ENCODE assay signal across 9 cellular contexts in genomic region chr16:9102379-9102778, GRCh38. TPM values are rescaled to one million over a fixed set of nuclear protein-coding genes. Genes with fewer than 3 reads are reported as not detected.
A peak's percentile ranks its signal among the peaks of the same experiment; 100 is the strongest.
DNase-seq lines count a peak whose midpoint lies in the region; ATAC-seq and TF ChIP-seq lines count a peak whose summit lies in the region.
"Had no signal": no experiment of that assay in that cellular context is flagged by ENCODE, and none has a peak within 500 bp of the region (broad histone marks: within the 10 kb centered on the region; RNA-seq: fewer than 3 reads in every experiment).

No MANE protein-coding gene starts in this region.

- peak overlapping the region in 3 of 5 donors; percentile 3 to 29 (median 9) for H3K27ac ChIP-seq in stomach
- no peak overlapping the region for H3K27ac ChIP-seq in WERI-Rb-1

- H3K4me3 ChIP-seq in fibroblast of pulmonary artery (replicated peaks; ENCODE audit: low read depth, low read length) (no peak overlapping the region), stomach (no peak overlapping the region), WERI-Rb-1 (ENCODE audit: low read depth, low read length) (no peak overlapping the region)

- intact Hi-C loops in stomach (cut with DNase I; ENCODE audit: low total_unique reads) = no loop called here

- H3K9me3 ChIP-seq in T-helper 17 cell (ENCODE audit: control insufficient read depth, low read length, poor library complexity, severe bottlenecking) (no peaks in the 10 kb centered on the region), stomach (no peaks in the 10 kb centered on the region), WERI-Rb-1 (ENCODE audit: severe bottlenecking) (no peaks in the 10 kb centered on the region)

- peaks cover 100% of the 10 kb centered on the region for H3K4me1 Mint-ChIP-seq in activated T-cell treated with anti-CD3 and anti-CD28 coated beads, Interleukin-2, amount 50 U/mL, for 72 hours (ENCODE audit: low read depth)
- peaks cover 74% of the 10 kb centered on the region for H3K4me1 Mint-ChIP-seq in T-helper 17 cell

- TF ChIP-seq POLR2A in stomach (IDR thresholded peaks at IDR 0.05) = no peak

- no peak for TF ChIP-seq CTCF in fibroblast of pulmonary artery (IDR thresholded peaks at IDR 0.05; ENCODE audit: low read length, missing control alignments)
- TF ChIP-seq CTCF in stomach (IDR thresholded peaks at IDR 0.05) = no peak
- no peak for TF ChIP-seq CTCF in WERI-Rb-1 (IDR thresholded peaks at IDR 0.05; ENCODE audit: low read depth, low read length)

- H3K36me3 ChIP-seq in stomach = peaks cover 21 to 71% (median 49%) of the 10 kb centered on the region in 4 donors
- peaks cover 99% of the 10 kb centered on the region for H3K36me3 ChIP-seq in WERI-Rb-1

- WGBS in stomach, 5 donors = 35 to 64% (median 52%) methylated on average over 2 of the region's 2 CpGs

- H3K4me3 Mint-ChIP-seq in activated T-cell treated with anti-CD3 and anti-CD28 coated beads, Interleukin-2, amount 50 U/mL, for 72 hours = peak overlapping the region; percentile 58 to 83
- H3K4me3 Mint-ChIP-seq in T-helper 17 cell = peak overlapping the region; percentile 70

- ATAC-seq in activated T-cell treated with anti-CD3 and anti-CD28 coated beads, Interleukin-2, amount 50 U/mL, for 72 hours (replicated peaks in 1 of 2) = no peak
- ATAC-seq in T-helper 17 cell = no peak

- no peaks in the 10 kb centered on the region for H3K27me3 Mint-ChIP-seq in activated T-cell treated with anti-CD3 and anti-CD28 coated beads, Interleukin-2, amount 50 U/mL, for 72 hours (ENCODE audit: low read depth)
- no peaks in the 10 kb centered on the region for H3K27me3 Mint-ChIP-seq in T-helper 17 cell

- no peaks in the 10 kb centered on the region for H3K27me3 ChIP-seq in stomach
- no peaks in the 10 kb centered on the region for H3K27me3 ChIP-seq in WERI-Rb-1 (ENCODE audit: insufficient read depth, low read depth, severe bottlenecking)

- H3K36me3 Mint-ChIP-seq in activated T-cell treated with anti-CD3 and anti-CD28 coated beads, Interleukin-2, amount 50 U/mL, for 72 hours (ENCODE audit: insufficient read depth in 2 of 2) = peaks cover 34 to 76% of the 10 kb centered on the region in 2 donors
- H3K36me3 Mint-ChIP-seq in T-helper 17 cell (ENCODE audit: low read depth) = peaks cover 9% of the 10 kb centered on the region

- no peaks in the 10 kb centered on the region for H3K9me3 Mint-ChIP-seq in activated T-cell treated with anti-CD3 and anti-CD28 coated beads, Interleukin-2, amount 50 U/mL, for 72 hours

- DNase-seq in activated T-cell treated with anti-CD3 and anti-CD28 coated beads, Interleukin-2, amount 50 U/mL, for 72 hours = no peak
- DNase-seq in activated T-cell treated with anti-CD3 and anti-CD28 coated beads, Interleukin-2, amount 50 U/mL, for 1 hour = no peak
- no peak for DNase-seq in T-helper 17 cell
- DNase-seq in fibroblast of pulmonary artery (ENCODE audit: low read depth) = peak; percentile 80
- DNase-seq in stomach = no peak
- DNase-seq in C1 segment of cervical spinal cord (lab: John Stamatoyannopoulos, UW) = no peak
- DNase-seq in WERI-Rb-1 = no peak
- DNase-seq in activated CD4-positive, CD25-positive, alpha-beta regulatory T cell (lab: John Stamatoyannopoulos, UW) = no peak
- DNase-seq: hypothalamus had no signal

- peak overlapping the region; percentile 92 for H3K27ac Mint-ChIP-seq in activated T-cell treated with anti-CD3 and anti-CD28 coated beads, Interleukin-2, amount 50 U/mL, for 72 hours
- H3K27ac Mint-ChIP-seq in T-helper 17 cell = peak overlapping the region; percentile 86

- no peak for TF ChIP-seq EP300 in stomach (IDR thresholded peaks at IDR 0.05)

- H3K4me1 ChIP-seq in stomach = peaks cover 89 to 100% (median 95%) of the 10 kb centered on the region in 4 donors

RNA-seq across cellular contexts. Expression of gene HAPSTR1, which starts 10.9 kb away (rescaled TPM):
- total RNA-seq in activated T-cell treated with anti-CD3 and anti-CD28 coated beads, Interleukin-2, amount 50 U/mL, for 72 hours = 10 to 100 TPM; 81.5 to 82.3 TPM
- total RNA-seq in T-helper 17 cell (100 to 1,000 TPM; 122 to 124 TPM), stomach (10 to 100 TPM; 28.6 to 84.1 (median 63.4) TPM)
- 10 to 100 TPM in 2 of 3 donors, 1 to 10 TPM in 1; 6.6 to 13.6 (median 11.1) TPM for polyA plus RNA-seq in stomach
